In genomic region chr2:175251425-175252041, GRCh38 we compare ENCODE assay signal across 9 cellular contexts.
DNase-seq lines count a peak whose midpoint lies in the region; ATAC-seq and TF ChIP-seq lines count a peak whose summit lies in the region.
"Had no signal": no experiment of that assay in that cellular context is flagged by ENCODE, and none has a peak within 500 bp of the region (broad histone marks: within the 10 kb centered on the region; RNA-seq: fewer than 3 reads in every experiment).

No MANE protein-coding gene starts in this region.

- TF ChIP-seq CTCF in astrocyte of the cerebellum (IDR thresholded peaks at IDR 0.05; ENCODE audit: low read depth, low read length, missing control alignments): peak; percentile 58

- no peaks in the 10 kb centered on the region for H3K9me3 Mint-ChIP-seq in stimulated activated naive CD8-positive, alpha-beta T cell treated with anti-CD3 and anti-CD28 coated beads, Interleukin-15, amount 100 ng/mL, for 72 hours
- H3K9me3 Mint-ChIP-seq: effector memory CD8-positive, alpha-beta T cell had no signal

- peak; percentile 15 for DNase-seq in stimulated activated naive CD8-positive, alpha-beta T cell treated with anti-CD3 and anti-CD28 coated beads, Interleukin-15, Interleukin-2, amounts not matched to agents 100 U/mL and 50 U/mL, for 24 hours
- no peak for DNase-seq in stimulated activated naive CD8-positive, alpha-beta T cell treated with anti-CD3 and anti-CD28 coated beads, Interleukin-15, amount 100 ng/mL, for 72 hours
- DNase-seq in NCI-H146 treated with DMSO at 0.1 percent for 48 hours (lab: John Stamatoyannopoulos, UW; ENCODE audit: unreplicated experiment) (peak; percentile 7), astrocyte of the cerebellum (ENCODE audit: low read depth) (peak; percentile 33), left kidney (ENCODE audit: low read depth, low spot score) (peak; percentile 57), T-helper 1 cell (no peak)

- H3K27me3 Mint-ChIP-seq in stimulated activated naive CD8-positive, alpha-beta T cell treated with anti-CD3 and anti-CD28 coated beads, Interleukin-15, amount 100 ng/mL, for 72 hours: peaks cover 16% of the 10 kb centered on the region

- no peak overlapping the region for H3K4me3 Mint-ChIP-seq in stimulated activated naive CD8-positive, alpha-beta T cell treated with anti-CD3 and anti-CD28 coated beads, Interleukin-15, amount 100 ng/mL, for 72 hours
- H3K4me3 Mint-ChIP-seq: effector memory CD8-positive, alpha-beta T cell had no signal

- no peak overlapping the region for H3K4me3 ChIP-seq in astrocyte of the cerebellum (ENCODE audit: low read depth, low read length)

- peaks cover 6% of the 10 kb centered on the region for H3K4me1 Mint-ChIP-seq in stimulated activated naive CD8-positive, alpha-beta T cell treated with anti-CD3 and anti-CD28 coated beads, Interleukin-15, amount 100 ng/mL, for 72 hours

- ATAC-seq in stimulated activated naive CD8-positive, alpha-beta T cell treated with anti-CD3 and anti-CD28 coated beads, Interleukin-15, Interleukin-2, amounts not matched to agents 100 U/mL and 50 U/mL, for 24 hours: no peak
- no peak for ATAC-seq in stimulated activated naive CD8-positive, alpha-beta T cell treated with anti-CD3 and anti-CD28 coated beads, Interleukin-15, amount 100 ng/mL, for 72 hours
- no peak for ATAC-seq in GM21723 (IDR thresholded peaks at IDR 0.05; ENCODE audit: unreplicated experiment)
- ATAC-seq in GM21515 (IDR thresholded peaks at IDR 0.05; ENCODE audit: unreplicated experiment): no peak
- ATAC-seq: effector memory CD8-positive, alpha-beta T cell had no signal

- H3K27ac Mint-ChIP-seq in stimulated activated naive CD8-positive, alpha-beta T cell treated with anti-CD3 and anti-CD28 coated beads, Interleukin-15, amount 100 ng/mL, for 72 hours: no peak overlapping the region
- H3K27ac Mint-ChIP-seq: effector memory CD8-positive, alpha-beta T cell had no signal

- in situ Hi-C loops in astrocyte of the cerebellum (cut with HindIII; ENCODE audit: low sequenced_read_pairs): no loop called here

Comparison
In these comparisons a context has a peak if more than half of its experiments do, and no peak if none do; other contexts are left out.
1. DNase-seq: peak in stimulated activated naive CD8-positive, alpha-beta T cell treated with anti-CD3 and anti-CD28 coated beads, Interleukin-15, Interleukin-2, amounts not matched to agents 100 U/mL and 50 U/mL, for 24 hours (single experiment), NCI-H146 treated with DMSO at 0.1 percent for 48 hours (single experiment), astrocyte of the cerebellum (single experiment) and left kidney (single experiment); none in stimulated activated naive CD8-positive, alpha-beta T cell treated with anti-CD3 and anti-CD28 coated beads, Interleukin-15, amount 100 ng/mL, for 72 hours (0 of 2) and T-helper 1 cell (0 of 5).